1 cellular context compared by ENCODE assay signal in the genomic region with DNA sequence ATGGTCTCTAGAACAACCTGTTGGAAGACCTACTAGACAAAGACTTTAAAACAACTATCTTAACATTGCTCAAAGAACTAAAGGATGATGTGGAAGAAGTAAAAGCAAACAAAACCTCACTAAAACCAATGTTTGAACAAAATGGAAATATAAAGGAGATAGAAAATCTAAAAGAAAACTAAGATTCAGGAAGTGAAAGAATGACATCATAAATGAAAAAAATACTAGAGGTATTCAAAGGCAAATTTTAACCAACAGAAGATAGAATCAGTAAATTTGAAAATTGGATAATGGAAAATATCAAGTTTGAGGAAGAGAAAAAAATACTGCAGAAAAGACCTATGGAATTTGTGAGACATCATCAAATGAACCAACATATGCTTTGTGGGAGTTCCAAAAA.
TF ChIP-seq lines count a peak whose summit lies in the region.

No MANE protein-coding gene starts in this region.

TF ChIP-seq in GM23338, 12 proteins besides CTCF, POLR2A, EP300 and RAD21 (continued from another document):
- TF ChIP-seq, protein P1, sequence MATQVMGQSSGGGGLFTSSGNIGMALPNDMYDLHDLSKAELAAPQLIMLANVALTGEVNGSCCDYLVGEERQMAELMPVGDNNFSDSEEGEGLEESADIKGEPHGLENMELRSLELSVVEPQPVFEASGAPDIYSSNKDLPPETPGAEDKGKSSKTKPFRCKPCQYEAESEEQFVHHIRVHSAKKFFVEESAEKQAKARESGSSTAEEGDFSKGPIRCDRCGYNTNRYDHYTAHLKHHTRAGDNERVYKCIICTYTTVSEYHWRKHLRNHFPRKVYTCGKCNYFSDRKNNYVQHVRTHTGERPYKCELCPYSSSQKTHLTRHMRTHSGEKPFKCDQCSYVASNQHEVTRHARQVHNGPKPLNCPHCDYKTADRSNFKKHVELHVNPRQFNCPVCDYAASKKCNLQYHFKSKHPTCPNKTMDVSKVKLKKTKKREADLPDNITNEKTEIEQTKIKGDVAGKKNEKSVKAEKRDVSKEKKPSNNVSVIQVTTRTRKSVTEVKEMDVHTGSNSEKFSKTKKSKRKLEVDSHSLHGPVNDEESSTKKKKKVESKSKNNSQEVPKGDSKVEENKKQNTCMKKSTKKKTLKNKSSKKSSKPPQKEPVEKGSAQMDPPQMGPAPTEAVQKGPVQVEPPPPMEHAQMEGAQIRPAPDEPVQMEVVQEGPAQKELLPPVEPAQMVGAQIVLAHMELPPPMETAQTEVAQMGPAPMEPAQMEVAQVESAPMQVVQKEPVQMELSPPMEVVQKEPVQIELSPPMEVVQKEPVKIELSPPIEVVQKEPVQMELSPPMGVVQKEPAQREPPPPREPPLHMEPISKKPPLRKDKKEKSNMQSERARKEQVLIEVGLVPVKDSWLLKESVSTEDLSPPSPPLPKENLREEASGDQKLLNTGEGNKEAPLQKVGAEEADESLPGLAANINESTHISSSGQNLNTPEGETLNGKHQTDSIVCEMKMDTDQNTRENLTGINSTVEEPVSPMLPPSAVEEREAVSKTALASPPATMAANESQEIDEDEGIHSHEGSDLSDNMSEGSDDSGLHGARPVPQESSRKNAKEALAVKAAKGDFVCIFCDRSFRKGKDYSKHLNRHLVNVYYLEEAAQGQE (IDR thresholded peaks at IDR 0.05; ENCODE audit: unreplicated experiment): no peak
- no peak for TF ChIP-seq EZH2 (IDR thresholded peaks at IDR 0.05; ENCODE audit: low read depth, unreplicated experiment)
- no peak for TF ChIP-seq CREB1 (CRISPR knock-in tag; IDR thresholded peaks at IDR 0.05; ENCODE audit: low read depth)
- TF ChIP-seq, protein P2, sequence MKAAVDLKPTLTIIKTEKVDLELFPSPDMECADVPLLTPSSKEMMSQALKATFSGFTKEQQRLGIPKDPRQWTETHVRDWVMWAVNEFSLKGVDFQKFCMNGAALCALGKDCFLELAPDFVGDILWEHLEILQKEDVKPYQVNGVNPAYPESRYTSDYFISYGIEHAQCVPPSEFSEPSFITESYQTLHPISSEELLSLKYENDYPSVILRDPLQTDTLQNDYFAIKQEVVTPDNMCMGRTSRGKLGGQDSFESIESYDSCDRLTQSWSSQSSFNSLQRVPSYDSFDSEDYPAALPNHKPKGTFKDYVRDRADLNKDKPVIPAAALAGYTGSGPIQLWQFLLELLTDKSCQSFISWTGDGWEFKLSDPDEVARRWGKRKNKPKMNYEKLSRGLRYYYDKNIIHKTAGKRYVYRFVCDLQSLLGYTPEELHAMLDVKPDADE (IDR thresholded peaks at IDR 0.05): no peak
